1 cellular context compared by ENCODE assay signal in genomic region chr6:33190504-33191107, GRCh38.
TF ChIP-seq lines count a peak whose summit lies in the region.

No MANE protein-coding gene starts in this region.

TF ChIP-seq in HepG2, 621 proteins besides CTCF, POLR2A, EP300 and RAD21 (continues in another document):
- TF ChIP-seq ZFP1 (CRISPR knock-in tag; IDR thresholded peaks at IDR 0.05) (no peak), NR2F1 (CRISPR knock-in tag; IDR thresholded peaks at IDR 0.05) (0 out of 4 replicates have a peak, but pooled peaks of 1 of the 2 experiments have one; percentile 7), ESRRA (CRISPR knock-in tag; IDR thresholded peaks at IDR 0.05; ENCODE audit: low read depth) (no peak), ZNF281 (CRISPR knock-in tag; IDR thresholded peaks at IDR 0.05; ENCODE audit: borderline replicate concordance) (peak; percentile 83; the same call in 1 of the 2 replicates), REL (CRISPR knock-in tag; conservative IDR thresholded peaks at IDR 0.05) (no peak), HDAC6 (IDR thresholded peaks at IDR 0.05; ENCODE audit: low read depth, low read length) (no peak), NFAT5 (CRISPR knock-in tag; IDR thresholded peaks at IDR 0.05) (no peak), NR2F2 (IDR thresholded peaks at IDR 0.05; ENCODE audit: borderline replicate concordance, low read depth) (peak; percentile 48; the same call in 1 of the 2 replicates), NFE2 (CRISPR knock-in tag; IDR thresholded peaks at IDR 0.05) (no peak), SALL1 (CRISPR knock-in tag; IDR thresholded peaks at IDR 0.05) (peak; percentile 37), ELF1 (CRISPR knock-in tag; IDR thresholded peaks at IDR 0.05) (no peak), ZBTB7B (CRISPR knock-in tag; IDR thresholded peaks at IDR 0.05) (peak; percentile 50; the same call in 1 of the 2 replicates), IRF9 (CRISPR knock-in tag; IDR thresholded peaks at IDR 0.05; ENCODE audit: borderline replicate concordance) (no peak), ZNF17 (CRISPR knock-in tag; IDR thresholded peaks at IDR 0.05) (no peak), HMGXB4 (CRISPR knock-in tag; IDR thresholded peaks at IDR 0.05; ENCODE audit: borderline replicate concordance in 1 of 2, low read depth in 1 of 2) (no peak), BCL6 (CRISPR knock-in tag; IDR thresholded peaks at IDR 0.05) (peak; percentile 47; the same call in 1 of the 2 replicates), ZNF572 (CRISPR knock-in tag; IDR thresholded peaks at IDR 0.05) (no peak), ZNF652 (CRISPR knock-in tag; IDR thresholded peaks at IDR 0.05; ENCODE audit: borderline replicate concordance, low read depth) (no peak), ZNF24 (IDR thresholded peaks at IDR 0.05) (no peak), ATAD3A (CRISPR knock-in tag; IDR thresholded peaks at IDR 0.05) (no peak), ZFP82 (CRISPR knock-in tag; IDR thresholded peaks at IDR 0.05; ENCODE audit: borderline replicate concordance) (no peak), POLR2AphosphoS5 (IDR thresholded peaks at IDR 0.05; ENCODE audit: low read depth, low read length) (no peak), NPAS2 (CRISPR knock-in tag; IDR thresholded peaks at IDR 0.05; ENCODE audit: borderline replicate concordance) (no peak), MXD3 (CRISPR knock-in tag; IDR thresholded peaks at IDR 0.05) (no peak), ARID5B (CRISPR knock-in tag; IDR thresholded peaks at IDR 0.05) (peak; percentile 49; the same call in 1 of the 2 replicates), ZNF331 (CRISPR knock-in tag; IDR thresholded peaks at IDR 0.05) (0 out of 2 replicates have a peak, but pooled peaks have one; percentile 27), SIX4 (CRISPR knock-in tag; IDR thresholded peaks at IDR 0.05) (no peak), GLI4 (CRISPR knock-in tag; IDR thresholded peaks at IDR 0.05; ENCODE audit: borderline replicate concordance) (no peak), ZNF746 (CRISPR knock-in tag; IDR thresholded peaks at IDR 0.05) (peak; percentile 83; the same call in 1 of the 2 replicates), ZNF687 (CRISPR knock-in tag; IDR thresholded peaks at IDR 0.05) (peak; percentile 45), SRY (CRISPR knock-in tag; IDR thresholded peaks at IDR 0.05) (no peak), ZMAT3 (CRISPR knock-in tag; conservative IDR thresholded peaks at IDR 0.05) (no peak), PLSCR1 (CRISPR knock-in tag; IDR thresholded peaks at IDR 0.05; ENCODE audit: borderline replicate concordance) (no peak), ISX (CRISPR knock-in tag; conservative IDR thresholded peaks at IDR 0.05) (no peak), ZNF850 (CRISPR knock-in tag; conservative IDR thresholded peaks at IDR 0.05) (no peak), ZSCAN25 (CRISPR knock-in tag; IDR thresholded peaks at IDR 0.05) (peak; percentile 89), NR3C1 (CRISPR knock-in tag; IDR thresholded peaks at IDR 0.05) (no peak), SOX13 (IDR thresholded peaks at IDR 0.05) (no peak), SOX13 (CRISPR knock-in tag; conservative IDR thresholded peaks at IDR 0.05 in 1 of 2, IDR thresholded peaks at IDR 0.05 in 1 of 2) (0 out of 4 replicates have a peak, but pooled peaks of 1 of the 2 experiments have one; percentile 17), ATF2 (CRISPR knock-in tag; IDR thresholded peaks at IDR 0.05) (no peak)
